8 cellular contexts compared by ENCODE assay signal in the genomic region with DNA sequence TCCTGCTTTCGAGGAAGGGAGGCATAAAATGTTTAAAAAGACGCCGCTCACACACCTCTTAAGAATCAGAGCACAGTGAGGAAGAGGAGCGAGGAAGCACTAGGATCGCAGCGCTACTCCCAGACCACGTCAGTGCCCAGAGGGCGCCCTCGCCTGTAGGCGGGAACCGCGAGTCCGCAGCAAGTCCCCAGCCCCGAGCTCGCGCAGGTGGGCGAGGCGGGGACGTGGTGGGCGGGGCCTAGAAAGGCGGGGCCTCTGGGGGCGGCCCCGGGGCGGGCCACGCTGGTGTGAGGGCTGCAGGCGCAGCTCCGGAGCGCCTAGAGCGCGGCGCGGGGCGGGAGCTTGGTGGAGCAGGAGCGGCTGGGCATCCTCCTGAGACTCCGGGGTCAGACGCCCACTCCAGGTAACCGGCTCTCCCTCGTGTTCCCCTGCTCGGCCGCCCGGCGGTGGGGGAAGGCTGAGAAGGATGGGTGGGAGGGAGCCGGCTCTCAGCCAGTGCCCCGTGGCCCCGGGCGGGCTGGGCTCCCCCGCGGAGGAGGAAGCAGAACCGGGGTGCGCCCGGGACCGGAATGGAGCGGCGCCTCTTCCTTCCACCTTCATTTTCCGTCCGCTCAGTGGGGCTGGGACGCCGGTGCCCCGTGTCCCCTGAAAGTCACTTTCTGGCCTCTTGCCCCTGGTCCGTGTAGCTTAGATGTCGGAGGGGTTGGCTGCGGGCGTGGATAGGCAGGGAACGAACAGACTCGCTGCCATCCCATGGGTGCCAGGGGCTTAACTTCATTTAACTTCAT. TPM values are rescaled to one million over a fixed set of nuclear protein-coding genes. Genes with fewer than 3 reads are reported as not detected.
DNase-seq lines count a peak whose midpoint lies in the region; ATAC-seq, FAIRE-seq and TF ChIP-seq lines count a peak whose summit lies in the region.

Gene GCNT1 (plus strand): TSS at position 280 of the 788 bp plus-strand sequence. CDS start 43,200 bp downstream, outside the sequence.

- peak within 1 kb of the TSS; percentile 93 for H3K9ac ChIP-seq in adipocyte (ENCODE audit: low read length)

- intact Hi-C loops in heart right ventricle (cut with DNase I) = loop anchor here in 2 of 10 donors (1.0 to 10.0 kb wide), 3 partner anchors 76 to 199 kb away; no protein-coding TSS in a partner anchor

- H3K36me3 ChIP-seq in adipocyte (ENCODE audit: control insufficient read depth, insufficient read depth, low read length, severe bottlenecking) (peaks cover 5% of the 10 kb centered on the region), heart right ventricle (peaks cover 0 to 11% (median 0%) of the 10 kb centered on the region in 9 donors)

- peak; percentile 86 for DNase-seq in NCI-H1105 (lab: John Stamatoyannopoulos, UW)
- peak; percentile 85 for DNase-seq in SW480 (ENCODE audit: low spot score)
- peak; percentile 90 for DNase-seq in adipocyte (ENCODE audit: low read depth)
- peak; percentile 76 to 88 for DNase-seq in heart right ventricle
- peak; percentile 93 for DNase-seq in progenitor cell of endocrine pancreas (ENCODE audit: low spot score, unreplicated experiment)
- DNase-seq in urothelium cell line (ENCODE audit: low spot score) = peak; percentile 97

- H3K4me1 Mint-ChIP-seq in progenitor cell of endocrine pancreas (ENCODE audit: low read depth) = peaks cover 37% of the 10 kb centered on the region

- ATAC-seq in HG02678 (IDR thresholded peaks at IDR 0.05; ENCODE audit: unreplicated experiment) (peak; percentile 87), heart right ventricle (peak; percentile 93 to 98 (median 96))

- peak within 1 kb of the TSS; percentile 91 for H3K4me3 ChIP-seq in GM12875 (ENCODE audit: low read depth, low read length)
- H3K4me3 ChIP-seq in adipocyte (ENCODE audit: low read length) = peak within 1 kb of the TSS; percentile 99
- peak within 1 kb of the TSS; percentile 26 to 89 (median 71) for H3K4me3 ChIP-seq in heart right ventricle

- H3K27ac Mint-ChIP-seq in progenitor cell of endocrine pancreas = peak within 1 kb of the TSS; percentile 91

- peaks cover 7% of the 10 kb centered on the region for H3K36me3 Mint-ChIP-seq in progenitor cell of endocrine pancreas (ENCODE audit: insufficient read depth)

- peak within 1 kb of the TSS; percentile 91 for H3K4me3 Mint-ChIP-seq in progenitor cell of endocrine pancreas (ENCODE audit: low read depth)

- WGBS in heart right ventricle, 2 donors = 2% methylated on average over 63 to 65 of the region's 65 CpGs

- TF ChIP-seq CTCF in GM12875 (IDR thresholded peaks at IDR 0.05; ENCODE audit: borderline replicate concordance, insufficient read depth, low read depth, low read length) = peak; percentile 62
- TF ChIP-seq CTCF in heart right ventricle (IDR thresholded peaks at IDR 0.05) = peak in 8 of 9 donors; percentile 21 to 71 (median 47)
- TF ChIP-seq CTCF in progenitor cell of endocrine pancreas (IDR thresholded peaks at IDR 0.05; ENCODE audit: unreplicated experiment) = peak; percentile 55

- FAIRE-seq in urothelium cell line (lab: Jason Lieb, UNC) = no peak

- H3K27me3 Mint-ChIP-seq in progenitor cell of endocrine pancreas = no peaks in the 10 kb centered on the region

- no peaks in the 10 kb centered on the region for H3K27me3 ChIP-seq in adipocyte (replicated peaks; ENCODE audit: control insufficient read depth, insufficient read depth, low read length)
- H3K27me3 ChIP-seq in heart right ventricle = peaks cover 0 to 6% (median 0%) of the 10 kb centered on the region in 7 donors

- H3K4me1 ChIP-seq in adipocyte (ENCODE audit: control insufficient read depth, insufficient read depth, low read length) = peaks cover 22% of the 10 kb centered on the region
- peaks cover 0 to 55% (median 11%) of the 10 kb centered on the region in 9 donors for H3K4me1 ChIP-seq in heart right ventricle

- no peaks in the 10 kb centered on the region for H3K9me3 Mint-ChIP-seq in progenitor cell of endocrine pancreas (ENCODE audit: low read depth)

- H3K27ac ChIP-seq in heart right ventricle = peak within 1 kb of the TSS in 9 of 10 donors; percentile 25 to 80 (median 62)

- H3K9me3 ChIP-seq in adipocyte (ENCODE audit: control insufficient read depth, low read length) (no peaks in the 10 kb centered on the region), heart right ventricle (no peaks in the 10 kb centered on the region)

RNA-seq across cellular contexts. Expression of gene GCNT1, which starts in this region (rescaled TPM):
- total RNA-seq in heart right ventricle (1 to 10 TPM in 8 of 10 donors, under 1 TPM in 2; 0.66 to 8.1 (median 2.3) TPM), progenitor cell of endocrine pancreas (57.1 and 69.3 TPM in 2 replicates)
- 1 to 10 TPM in 1 of 2 donors, under 1 TPM in 1; 0.91 to 1.5 TPM for polyA plus RNA-seq in heart right ventricle

Comparison
In these comparisons a context has a peak if more than half of its experiments do, and no peak if none do; other contexts are left out.
1. Peak in every context shown above with its lines: DNase-seq, ATAC-seq, H3K4me3 ChIP-seq and H3K27ac ChIP-seq.